8 cellular contexts compared by ENCODE assay signal in genomic region chr12:16347391-16348298, GRCh38. TPM values are rescaled to one million over a fixed set of nuclear protein-coding genes. Genes with fewer than 3 reads are reported as not detected.
A peak's percentile ranks its signal among the peaks of the same experiment; 100 is the strongest.
DNase-seq lines count a peak whose midpoint lies in the region; ATAC-seq and TF ChIP-seq lines count a peak whose summit lies in the region.

Gene MGST1, plus strand, starts transcription at chr12:16347645. Its CDS starts 6,608 bp downstream, at chr12:16354253.

- peak within 1 kb of the TSS; percentile 54 for H3K4me3 ChIP-seq in RWPE2 (ENCODE audit: severe bottlenecking)

- H3K27ac ChIP-seq in RWPE2 (ENCODE audit: poor library complexity, severe bottlenecking) = peak within 1 kb of the TSS; percentile 90

- H3K9me3 Mint-ChIP-seq in T-helper 1 cell treated with Interleukin-12 subunit alpha and Interleukin-12 subunit beta and Interleukin-4 antibody, amounts not matched to agents 30 μg/mL and 1 μg/mL, for 36 hours = no peaks in the 10 kb centered on the region
- peaks cover 6% of the 10 kb centered on the region for H3K9me3 Mint-ChIP-seq in activated naive CD8-positive, alpha-beta T cell treated with anti-CD3 and anti-CD28 coated beads, Interleukin-2, amount 50 U/mL, for 24 hours

- no peak within 1 kb of the TSS for H3K27ac Mint-ChIP-seq in T-helper 1 cell treated with Interleukin-12 subunit alpha and Interleukin-12 subunit beta and Interleukin-4 antibody, amounts not matched to agents 30 μg/mL and 1 μg/mL, for 36 hours
- H3K27ac Mint-ChIP-seq in activated naive CD8-positive, alpha-beta T cell treated with anti-CD3 and anti-CD28 coated beads, Interleukin-2, amount 50 U/mL, for 24 hours = no peak within 1 kb of the TSS

- no peaks in the 10 kb centered on the region for H3K36me3 Mint-ChIP-seq in T-helper 1 cell treated with Interleukin-12 subunit alpha and Interleukin-12 subunit beta and Interleukin-4 antibody, amounts not matched to agents 30 μg/mL and 1 μg/mL, for 36 hours (ENCODE audit: low read depth)
- no peaks in the 10 kb centered on the region for H3K36me3 Mint-ChIP-seq in activated naive CD8-positive, alpha-beta T cell treated with anti-CD3 and anti-CD28 coated beads, Interleukin-2, amount 50 U/mL, for 24 hours (ENCODE audit: low read depth)

- peaks cover 7% of the 10 kb centered on the region for H3K27me3 Mint-ChIP-seq in T-helper 1 cell treated with Interleukin-12 subunit alpha and Interleukin-12 subunit beta and Interleukin-4 antibody, amounts not matched to agents 30 μg/mL and 1 μg/mL, for 36 hours (ENCODE audit: low read depth)
- peaks cover 17% of the 10 kb centered on the region for H3K27me3 Mint-ChIP-seq in activated naive CD8-positive, alpha-beta T cell treated with anti-CD3 and anti-CD28 coated beads, Interleukin-2, amount 50 U/mL, for 24 hours

- peaks cover 26% of the 10 kb centered on the region for H3K36me3 ChIP-seq in RWPE2 (ENCODE audit: low read depth)

- H3K4me1 Mint-ChIP-seq in T-helper 1 cell treated with Interleukin-12 subunit alpha and Interleukin-12 subunit beta and Interleukin-4 antibody, amounts not matched to agents 30 μg/mL and 1 μg/mL, for 36 hours (ENCODE audit: low read depth) = no peaks in the 10 kb centered on the region
- peaks cover 1% of the 10 kb centered on the region for H3K4me1 Mint-ChIP-seq in activated naive CD8-positive, alpha-beta T cell treated with anti-CD3 and anti-CD28 coated beads, Interleukin-2, amount 50 U/mL, for 24 hours

- DNase-seq in T-helper 1 cell (no peak), HS-5 (ENCODE audit: low read depth) (peak; percentile 23), RWPE2 (ENCODE audit: low spot score) (peak; percentile 56), fibroblast of peridontal ligament (ENCODE audit: extremely low read depth) (peak; percentile 66), myocyte (ENCODE audit: low read depth) (peak; percentile 70)
- DNase-seq in NK-92 treated with Interleukin-12 subunit alpha and Interleukin-12 subunit beta, amount 100 ng/mL, for 24 hours (lab: John Stamatoyannopoulos, UW) = no peak
- DNase-seq in activated naive CD8-positive, alpha-beta T cell treated with anti-CD3 and anti-CD28 coated beads, Interleukin-2, amount 50 U/mL, for 24 hours = no peak

- no peak for TF ChIP-seq CTCF in RWPE2 (IDR thresholded peaks at IDR 0.05; ENCODE audit: poor library complexity, severe bottlenecking)

- peaks cover 34% of the 10 kb centered on the region for H3K4me1 ChIP-seq in RWPE2 (ENCODE audit: insufficient read depth, poor library complexity, severe bottlenecking)

- H3K9me3 ChIP-seq in RWPE2 (ENCODE audit: severe bottlenecking) = no peaks in the 10 kb centered on the region

- peak within 1 kb of the TSS; percentile 28 for H3K4me3 Mint-ChIP-seq in T-helper 1 cell treated with Interleukin-12 subunit alpha and Interleukin-12 subunit beta and Interleukin-4 antibody, amounts not matched to agents 30 μg/mL and 1 μg/mL, for 36 hours
- no peak within 1 kb of the TSS for H3K4me3 Mint-ChIP-seq in activated naive CD8-positive, alpha-beta T cell treated with anti-CD3 and anti-CD28 coated beads, Interleukin-2, amount 50 U/mL, for 24 hours

- H3K27me3 ChIP-seq in RWPE2 (ENCODE audit: insufficient read depth, poor library complexity, severe bottlenecking) = no peaks in the 10 kb centered on the region

- peak; percentile 63 for ATAC-seq in RWPE2 (ENCODE audit: low read depth)
- no peak for ATAC-seq in activated naive CD8-positive, alpha-beta T cell treated with anti-CD3 and anti-CD28 coated beads, Interleukin-2, amount 50 U/mL, for 24 hours

RNA-seq across cellular contexts. Expression of gene MGST1, which starts in this region (rescaled TPM):
- 76.7 and 84.2 TPM in 2 replicates for total RNA-seq in myocyte
- 81.2 TPM for polyA plus RNA-seq in myocyte (2012)

Comparison
In these comparisons a context has a peak if more than half of its experiments do, and no peak if none do; other contexts are left out.
1. DNase-seq: peak in HS-5 (single experiment), RWPE2 (single experiment), fibroblast of peridontal ligament (single experiment) and myocyte (single experiment); none in T-helper 1 cell (0 of 5), NK-92 treated with Interleukin-12 subunit alpha and Interleukin-12 subunit beta, amount 100 ng/mL, for 24 hours (single experiment) and activated naive CD8-positive, alpha-beta T cell treated with anti-CD3 and anti-CD28 coated beads, Interleukin-2, amount 50 U/mL, for 24 hours (single experiment).